In the genomic region with DNA sequence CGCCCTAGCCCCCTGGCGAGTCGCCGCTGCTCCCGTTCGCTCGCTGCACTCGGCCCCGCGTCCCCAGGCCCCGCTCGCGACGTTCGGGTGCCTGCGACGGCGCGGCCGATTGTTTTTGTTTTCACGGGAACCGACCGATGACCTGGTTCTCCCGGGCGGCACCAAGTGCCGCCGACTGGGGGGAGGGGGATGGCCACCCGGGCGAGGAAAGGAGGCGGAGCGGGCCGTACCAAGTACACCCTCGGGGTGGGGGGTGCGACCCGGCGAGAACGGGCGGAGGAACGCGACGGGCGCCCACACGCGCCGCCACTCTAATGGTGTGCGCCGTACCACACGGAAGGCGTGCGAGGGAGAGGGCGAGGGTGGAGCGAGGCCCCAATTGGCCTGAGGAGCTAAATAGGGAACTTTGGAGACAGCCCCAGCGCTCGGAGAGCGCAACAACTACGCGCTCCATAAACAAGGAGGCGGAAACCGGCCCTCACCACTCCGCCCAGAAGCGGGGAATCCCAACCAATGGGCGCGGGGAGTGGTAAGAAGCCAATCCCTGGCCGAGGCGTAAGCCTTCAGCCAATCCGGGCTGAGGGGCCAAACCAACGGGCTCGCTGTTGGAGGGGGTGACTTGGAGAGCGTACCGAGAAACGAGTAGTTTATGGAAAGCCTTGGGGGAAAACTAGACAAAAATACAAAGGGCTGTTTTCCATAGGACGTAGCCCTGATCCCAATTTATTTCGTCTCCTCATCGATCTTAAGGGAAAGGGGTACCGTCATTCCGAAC, we compare ENCODE assay signal across 1 cellular context.
TF ChIP-seq lines count a peak whose summit lies in the region.
"Not testable (repeated sequence)": the region's sequence is repeated elsewhere in the genome, so short reads cannot be mapped to it uniquely, and the experiment has no call there.

No MANE protein-coding gene starts in this region.

TF ChIP-seq in HepG2, 621 proteins besides CTCF, POLR2A, EP300 and RAD21 (continued from another document and continues in another):
- TF ChIP-seq, protein P1, sequence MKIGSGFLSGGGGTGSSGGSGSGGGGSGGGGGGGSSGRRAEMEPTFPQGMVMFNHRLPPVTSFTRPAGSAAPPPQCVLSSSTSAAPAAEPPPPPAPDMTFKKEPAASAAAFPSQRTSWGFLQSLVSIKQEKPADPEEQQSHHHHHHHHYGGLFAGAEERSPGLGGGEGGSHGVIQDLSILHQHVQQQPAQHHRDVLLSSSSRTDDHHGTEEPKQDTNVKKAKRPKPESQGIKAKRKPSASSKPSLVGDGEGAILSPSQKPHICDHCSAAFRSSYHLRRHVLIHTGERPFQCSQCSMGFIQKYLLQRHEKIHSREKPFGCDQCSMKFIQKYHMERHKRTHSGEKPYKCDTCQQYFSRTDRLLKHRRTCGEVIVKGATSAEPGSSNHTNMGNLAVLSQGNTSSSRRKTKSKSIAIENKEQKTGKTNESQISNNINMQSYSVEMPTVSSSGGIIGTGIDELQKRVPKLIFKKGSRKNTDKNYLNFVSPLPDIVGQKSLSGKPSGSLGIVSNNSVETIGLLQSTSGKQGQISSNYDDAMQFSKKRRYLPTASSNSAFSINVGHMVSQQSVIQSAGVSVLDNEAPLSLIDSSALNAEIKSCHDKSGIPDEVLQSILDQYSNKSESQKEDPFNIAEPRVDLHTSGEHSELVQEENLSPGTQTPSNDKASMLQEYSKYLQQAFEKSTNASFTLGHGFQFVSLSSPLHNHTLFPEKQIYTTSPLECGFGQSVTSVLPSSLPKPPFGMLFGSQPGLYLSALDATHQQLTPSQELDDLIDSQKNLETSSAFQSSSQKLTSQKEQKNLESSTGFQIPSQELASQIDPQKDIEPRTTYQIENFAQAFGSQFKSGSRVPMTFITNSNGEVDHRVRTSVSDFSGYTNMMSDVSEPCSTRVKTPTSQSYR (CRISPR knock-in tag; IDR thresholded peaks at IDR 0.05; ENCODE audit: borderline replicate concordance) = peak; percentile 84
- TF ChIP-seq ZFX (CRISPR knock-in tag; IDR thresholded peaks at IDR 0.05; ENCODE audit: low read depth) (peak; percentile 44; the same call in 1 of the 2 replicates), ELF1 (CRISPR knock-in tag; IDR thresholded peaks at IDR 0.05) (peak; percentile 73), HOXD1 (CRISPR knock-in tag; IDR thresholded peaks at IDR 0.05) (0 out of 2 replicates have a peak, but pooled peaks have one; percentile 16), TBX3 (IDR thresholded peaks at IDR 0.05; ENCODE audit: borderline replicate concordance) (peak; percentile 87), KLF9 (CRISPR knock-in tag; IDR thresholded peaks at IDR 0.05; ENCODE audit: low read depth) (0 out of 2 replicates have a peak, but pooled peaks have one; percentile 19), NFYC (CRISPR knock-in tag; IDR thresholded peaks at IDR 0.05) (peak; percentile 86), CBFB (CRISPR knock-in tag; IDR thresholded peaks at IDR 0.05) (0 out of 2 replicates have a peak, but pooled peaks have one; percentile 43), MED13 (CRISPR knock-in tag; IDR thresholded peaks at IDR 0.05) (0 out of 2 replicates have a peak, but pooled peaks have one; percentile 29), SIN3A (IDR thresholded peaks at IDR 0.05; ENCODE audit: borderline replicate concordance, low read depth, low read length) (peak; percentile 43; the same call in 1 of the 2 replicates), HMG20A (CRISPR knock-in tag; IDR thresholded peaks at IDR 0.05; ENCODE audit: borderline replicate concordance) (0 out of 2 replicates have a peak, but pooled peaks have one; percentile 10), ZNF205 (CRISPR knock-in tag; IDR thresholded peaks at IDR 0.05) (peak; percentile 16; the same call in 1 of the 2 replicates), ZNF614 (CRISPR knock-in tag; IDR thresholded peaks at IDR 0.05; ENCODE audit: borderline replicate concordance) (0 out of 2 replicates have a peak, but pooled peaks have one; percentile 21), THAP11 (CRISPR knock-in tag; IDR thresholded peaks at IDR 0.05) (peak; percentile 73), SALL2 (CRISPR knock-in tag; IDR thresholded peaks at IDR 0.05) (peak; percentile 51; the same call in 1 of the 2 replicates), KDM4B (CRISPR knock-in tag; IDR thresholded peaks at IDR 0.05) (0 out of 2 replicates have a peak, but pooled peaks have one; percentile 19), BHLHE40 (IDR thresholded peaks at IDR 0.05; ENCODE audit: low read length) (peak; percentile 81), HMG20B (CRISPR knock-in tag; conservative IDR thresholded peaks at IDR 0.05) (peak; percentile 84), SP5 (CRISPR knock-in tag; IDR thresholded peaks at IDR 0.05; ENCODE audit: borderline replicate concordance, low read depth) (peak; percentile 97), ZNF331 (CRISPR knock-in tag; IDR thresholded peaks at IDR 0.05) (0 out of 2 replicates have a peak, but pooled peaks have one; percentile 32), PHF5A (CRISPR knock-in tag; IDR thresholded peaks at IDR 0.05; ENCODE audit: low read depth, unreplicated experiment) (peak; percentile 51), PHF21A (CRISPR knock-in tag; IDR thresholded peaks at IDR 0.05) (0 out of 2 replicates have a peak, but pooled peaks have one; percentile 33), GABPB1 (CRISPR knock-in tag; IDR thresholded peaks at IDR 0.05) (peak; percentile 85), CREM (IDR thresholded peaks at IDR 0.05) (0 out of 2 replicates have a peak, but pooled peaks have one; percentile 18)
- TF ChIP-seq, protein P2, sequence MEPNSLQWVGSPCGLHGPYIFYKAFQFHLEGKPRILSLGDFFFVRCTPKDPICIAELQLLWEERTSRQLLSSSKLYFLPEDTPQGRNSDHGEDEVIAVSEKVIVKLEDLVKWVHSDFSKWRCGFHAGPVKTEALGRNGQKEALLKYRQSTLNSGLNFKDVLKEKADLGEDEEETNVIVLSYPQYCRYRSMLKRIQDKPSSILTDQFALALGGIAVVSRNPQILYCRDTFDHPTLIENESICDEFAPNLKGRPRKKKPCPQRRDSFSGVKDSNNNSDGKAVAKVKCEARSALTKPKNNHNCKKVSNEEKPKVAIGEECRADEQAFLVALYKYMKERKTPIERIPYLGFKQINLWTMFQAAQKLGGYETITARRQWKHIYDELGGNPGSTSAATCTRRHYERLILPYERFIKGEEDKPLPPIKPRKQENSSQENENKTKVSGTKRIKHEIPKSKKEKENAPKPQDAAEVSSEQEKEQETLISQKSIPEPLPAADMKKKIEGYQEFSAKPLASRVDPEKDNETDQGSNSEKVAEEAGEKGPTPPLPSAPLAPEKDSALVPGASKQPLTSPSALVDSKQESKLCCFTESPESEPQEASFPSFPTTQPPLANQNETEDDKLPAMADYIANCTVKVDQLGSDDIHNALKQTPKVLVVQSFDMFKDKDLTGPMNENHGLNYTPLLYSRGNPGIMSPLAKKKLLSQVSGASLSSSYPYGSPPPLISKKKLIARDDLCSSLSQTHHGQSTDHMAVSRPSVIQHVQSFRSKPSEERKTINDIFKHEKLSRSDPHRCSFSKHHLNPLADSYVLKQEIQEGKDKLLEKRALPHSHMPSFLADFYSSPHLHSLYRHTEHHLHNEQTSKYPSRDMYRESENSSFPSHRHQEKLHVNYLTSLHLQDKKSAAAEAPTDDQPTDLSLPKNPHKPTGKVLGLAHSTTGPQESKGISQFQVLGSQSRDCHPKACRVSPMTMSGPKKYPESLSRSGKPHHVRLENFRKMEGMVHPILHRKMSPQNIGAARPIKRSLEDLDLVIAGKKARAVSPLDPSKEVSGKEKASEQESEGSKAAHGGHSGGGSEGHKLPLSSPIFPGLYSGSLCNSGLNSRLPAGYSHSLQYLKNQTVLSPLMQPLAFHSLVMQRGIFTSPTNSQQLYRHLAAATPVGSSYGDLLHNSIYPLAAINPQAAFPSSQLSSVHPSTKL (CRISPR knock-in tag; IDR thresholded peaks at IDR 0.05) = peak; percentile 36
- TF ChIP-seq, protein P3, sequence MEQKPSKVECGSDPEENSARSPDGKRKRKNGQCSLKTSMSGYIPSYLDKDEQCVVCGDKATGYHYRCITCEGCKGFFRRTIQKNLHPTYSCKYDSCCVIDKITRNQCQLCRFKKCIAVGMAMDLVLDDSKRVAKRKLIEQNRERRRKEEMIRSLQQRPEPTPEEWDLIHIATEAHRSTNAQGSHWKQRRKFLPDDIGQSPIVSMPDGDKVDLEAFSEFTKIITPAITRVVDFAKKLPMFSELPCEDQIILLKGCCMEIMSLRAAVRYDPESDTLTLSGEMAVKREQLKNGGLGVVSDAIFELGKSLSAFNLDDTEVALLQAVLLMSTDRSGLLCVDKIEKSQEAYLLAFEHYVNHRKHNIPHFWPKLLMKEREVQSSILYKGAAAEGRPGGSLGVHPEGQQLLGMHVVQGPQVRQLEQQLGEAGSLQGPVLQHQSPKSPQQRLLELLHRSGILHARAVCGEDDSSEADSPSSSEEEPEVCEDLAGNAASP (CRISPR knock-in tag; IDR thresholded peaks at IDR 0.05; ENCODE audit: borderline replicate concordance) = 0 out of 2 replicates have a peak, but pooled peaks have one; percentile 44
- TF ChIP-seq, protein P4, sequence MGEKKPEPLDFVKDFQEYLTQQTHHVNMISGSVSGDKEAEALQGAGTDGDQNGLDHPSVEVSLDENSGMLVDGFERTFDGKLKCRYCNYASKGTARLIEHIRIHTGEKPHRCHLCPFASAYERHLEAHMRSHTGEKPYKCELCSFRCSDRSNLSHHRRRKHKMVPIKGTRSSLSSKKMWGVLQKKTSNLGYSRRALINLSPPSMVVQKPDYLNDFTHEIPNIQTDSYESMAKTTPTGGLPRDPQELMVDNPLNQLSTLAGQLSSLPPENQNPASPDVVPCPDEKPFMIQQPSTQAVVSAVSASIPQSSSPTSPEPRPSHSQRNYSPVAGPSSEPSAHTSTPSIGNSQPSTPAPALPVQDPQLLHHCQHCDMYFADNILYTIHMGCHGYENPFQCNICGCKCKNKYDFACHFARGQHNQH (CRISPR knock-in tag; IDR thresholded peaks at IDR 0.05) = peak; percentile 82; the same call in 1 of the 2 replicates
- TF ChIP-seq, protein P5, sequence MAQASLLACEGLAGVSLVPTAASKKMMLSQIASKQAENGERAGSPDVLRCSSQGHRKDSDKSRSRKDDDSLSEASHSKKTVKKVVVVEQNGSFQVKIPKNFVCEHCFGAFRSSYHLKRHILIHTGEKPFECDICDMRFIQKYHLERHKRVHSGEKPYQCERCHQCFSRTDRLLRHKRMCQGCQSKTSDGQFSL (CRISPR knock-in tag; IDR thresholded peaks at IDR 0.05) = peak; percentile 58; the same call in 1 of the 2 replicates
- TF ChIP-seq, protein P6, sequence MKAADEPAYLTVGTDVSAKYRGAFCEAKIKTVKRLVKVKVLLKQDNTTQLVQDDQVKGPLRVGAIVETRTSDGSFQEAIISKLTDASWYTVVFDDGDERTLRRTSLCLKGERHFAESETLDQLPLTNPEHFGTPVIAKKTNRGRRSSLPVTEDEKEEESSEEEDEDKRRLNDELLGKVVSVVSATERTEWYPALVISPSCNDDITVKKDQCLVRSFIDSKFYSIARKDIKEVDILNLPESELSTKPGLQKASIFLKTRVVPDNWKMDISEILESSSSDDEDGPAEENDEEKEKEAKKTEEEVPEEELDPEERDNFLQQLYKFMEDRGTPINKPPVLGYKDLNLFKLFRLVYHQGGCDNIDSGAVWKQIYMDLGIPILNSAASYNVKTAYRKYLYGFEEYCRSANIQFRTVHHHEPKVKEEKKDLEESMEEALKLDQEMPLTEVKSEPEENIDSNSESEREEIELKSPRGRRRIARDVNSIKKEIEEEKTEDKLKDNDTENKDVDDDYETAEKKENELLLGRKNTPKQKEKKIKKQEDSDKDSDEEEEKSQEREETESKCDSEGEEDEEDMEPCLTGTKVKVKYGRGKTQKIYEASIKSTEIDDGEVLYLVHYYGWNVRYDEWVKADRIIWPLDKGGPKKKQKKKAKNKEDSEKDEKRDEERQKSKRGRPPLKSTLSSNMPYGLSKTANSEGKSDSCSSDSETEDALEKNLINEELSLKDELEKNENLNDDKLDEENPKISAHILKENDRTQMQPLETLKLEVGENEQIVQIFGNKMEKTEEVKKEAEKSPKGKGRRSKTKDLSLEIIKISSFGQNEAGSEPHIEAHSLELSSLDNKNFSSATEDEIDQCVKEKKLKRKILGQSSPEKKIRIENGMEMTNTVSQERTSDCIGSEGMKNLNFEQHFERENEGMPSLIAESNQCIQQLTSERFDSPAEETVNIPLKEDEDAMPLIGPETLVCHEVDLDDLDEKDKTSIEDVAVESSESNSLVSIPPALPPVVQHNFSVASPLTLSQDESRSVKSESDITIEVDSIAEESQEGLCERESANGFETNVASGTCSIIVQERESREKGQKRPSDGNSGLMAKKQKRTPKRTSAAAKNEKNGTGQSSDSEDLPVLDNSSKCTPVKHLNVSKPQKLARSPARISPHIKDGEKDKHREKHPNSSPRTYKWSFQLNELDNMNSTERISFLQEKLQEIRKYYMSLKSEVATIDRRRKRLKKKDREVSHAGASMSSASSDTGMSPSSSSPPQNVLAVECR (CRISPR knock-in tag; IDR thresholded peaks at IDR 0.05; ENCODE audit: borderline replicate concordance) = peak; percentile 11; the same call in 1 of the 2 replicates
- TF ChIP-seq, protein P7, sequence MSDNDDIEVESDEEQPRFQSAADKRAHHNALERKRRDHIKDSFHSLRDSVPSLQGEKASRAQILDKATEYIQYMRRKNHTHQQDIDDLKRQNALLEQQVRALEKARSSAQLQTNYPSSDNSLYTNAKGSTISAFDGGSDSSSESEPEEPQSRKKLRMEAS (IDR thresholded peaks at IDR 0.05) = peak; percentile 53
- TF ChIP-seq, protein P8, sequence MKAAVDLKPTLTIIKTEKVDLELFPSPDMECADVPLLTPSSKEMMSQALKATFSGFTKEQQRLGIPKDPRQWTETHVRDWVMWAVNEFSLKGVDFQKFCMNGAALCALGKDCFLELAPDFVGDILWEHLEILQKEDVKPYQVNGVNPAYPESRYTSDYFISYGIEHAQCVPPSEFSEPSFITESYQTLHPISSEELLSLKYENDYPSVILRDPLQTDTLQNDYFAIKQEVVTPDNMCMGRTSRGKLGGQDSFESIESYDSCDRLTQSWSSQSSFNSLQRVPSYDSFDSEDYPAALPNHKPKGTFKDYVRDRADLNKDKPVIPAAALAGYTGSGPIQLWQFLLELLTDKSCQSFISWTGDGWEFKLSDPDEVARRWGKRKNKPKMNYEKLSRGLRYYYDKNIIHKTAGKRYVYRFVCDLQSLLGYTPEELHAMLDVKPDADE (CRISPR knock-in tag; IDR thresholded peaks at IDR 0.05) = 0 out of 2 replicates have a peak, but pooled peaks have one; percentile 65
- TF ChIP-seq, protein P9, sequence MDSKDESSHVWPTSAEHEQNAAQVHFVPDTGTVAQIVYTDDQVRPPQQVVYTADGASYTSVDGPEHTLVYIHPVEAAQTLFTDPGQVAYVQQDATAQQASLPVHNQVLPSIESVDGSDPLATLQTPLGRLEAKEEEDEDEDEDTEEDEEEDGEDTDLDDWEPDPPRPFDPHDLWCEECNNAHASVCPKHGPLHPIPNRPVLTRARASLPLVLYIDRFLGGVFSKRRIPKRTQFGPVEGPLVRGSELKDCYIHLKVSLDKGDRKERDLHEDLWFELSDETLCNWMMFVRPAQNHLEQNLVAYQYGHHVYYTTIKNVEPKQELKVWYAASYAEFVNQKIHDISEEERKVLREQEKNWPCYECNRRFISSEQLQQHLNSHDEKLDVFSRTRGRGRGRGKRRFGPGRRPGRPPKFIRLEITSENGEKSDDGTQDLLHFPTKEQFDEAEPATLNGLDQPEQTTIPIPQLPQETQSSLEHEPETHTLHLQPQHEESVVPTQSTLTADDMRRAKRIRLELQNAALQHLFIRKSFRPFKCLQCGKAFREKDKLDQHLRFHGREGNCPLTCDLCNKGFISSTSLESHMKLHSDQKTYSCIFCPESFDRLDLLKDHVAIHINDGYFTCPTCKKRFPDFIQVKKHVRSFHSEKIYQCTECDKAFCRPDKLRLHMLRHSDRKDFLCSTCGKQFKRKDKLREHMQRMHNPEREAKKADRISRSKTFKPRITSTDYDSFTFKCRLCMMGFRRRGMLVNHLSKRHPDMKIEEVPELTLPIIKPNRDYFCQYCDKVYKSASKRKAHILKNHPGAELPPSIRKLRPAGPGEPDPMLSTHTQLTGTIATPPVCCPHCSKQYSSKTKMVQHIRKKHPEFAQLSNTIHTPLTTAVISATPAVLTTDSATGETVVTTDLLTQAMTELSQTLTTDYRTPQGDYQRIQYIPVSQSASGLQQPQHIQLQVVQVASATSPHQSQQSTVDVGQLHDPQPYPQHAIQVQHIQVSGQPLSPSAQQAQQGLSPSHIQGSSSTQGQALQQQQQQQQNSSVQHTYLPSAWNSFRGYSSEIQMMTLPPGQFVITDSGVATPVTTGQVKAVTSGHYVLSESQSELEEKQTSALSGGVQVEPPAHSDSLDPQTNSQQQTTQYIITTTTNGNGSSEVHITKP (CRISPR knock-in tag; IDR thresholded peaks at IDR 0.05; ENCODE audit: low read depth) = peak; percentile 99
- not testable (repeated sequence) for TF ChIP-seq CREM (CRISPR knock-in tag; IDR thresholded peaks at IDR 0.05)
